ENCODE assay signal across 26 cellular contexts in the genomic region with DNA sequence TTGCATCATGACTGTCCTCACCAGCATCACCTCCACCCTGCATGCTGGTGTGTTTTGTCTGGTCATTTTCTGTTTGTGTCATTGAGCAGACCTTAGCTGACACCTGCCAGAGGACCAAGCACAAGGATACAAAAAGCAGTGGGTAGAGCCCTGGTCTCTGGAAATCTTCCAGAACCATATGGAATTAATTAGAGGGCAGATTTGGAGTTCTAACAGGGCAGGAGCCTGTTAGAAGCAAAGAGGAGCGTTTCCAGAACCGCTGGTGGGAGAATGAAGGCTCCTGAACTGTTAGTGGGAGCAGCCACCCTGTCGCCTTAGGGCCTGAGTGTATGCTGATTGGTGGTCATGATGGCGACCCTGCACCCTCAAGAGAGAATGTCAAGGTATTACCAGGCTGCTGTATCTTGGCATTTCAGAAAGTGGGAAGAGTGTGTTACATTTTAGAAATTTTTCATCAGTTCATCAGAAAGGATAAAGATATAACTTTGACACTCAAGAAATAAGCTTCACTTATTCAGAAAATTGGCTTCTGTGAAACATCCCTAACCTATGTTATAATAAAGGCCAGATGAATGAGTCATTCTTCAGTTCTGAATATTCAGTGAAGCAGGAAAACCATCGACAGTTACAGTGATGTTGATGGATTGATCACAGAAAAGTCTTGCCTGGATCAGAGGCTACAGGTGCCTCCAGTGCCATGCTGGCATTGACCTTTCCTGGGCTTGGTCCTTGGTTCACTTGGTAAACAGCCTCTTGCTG.
DNase-seq lines count a peak whose midpoint lies in the region; ATAC-seq, FAIRE-seq and TF ChIP-seq lines count a peak whose summit lies in the region.
"Had no signal": no experiment of that assay in that cellular context is flagged by ENCODE, and none has a peak within 500 bp of the region (broad histone marks: within the 10 kb centered on the region; RNA-seq: fewer than 3 reads in every experiment).

No MANE protein-coding gene starts in this region.

- in situ Hi-C loops in IMR-90 (cut with MboI; ENCODE audit: low sequenced_read_pairs): no loop called here

- CTCF ChIA-PET in IMR-90 (lab: Yijun Ruan, JAX): interaction anchor here (1.0 to 1.2 kb wide), 2 partner anchors 16 to 25 kb away, joined by 3 read pairs; no protein-coding TSS in a partner anchor

- 66% methylated on average over 3 of the region's 5 CpGs; no CpG with 5 or more reads in 1 of the 2 experiments for WGBS in IMR-90 (ENCODE audit: extremely low coverage in 2 of 2, insufficient read length in 1 of 2), 2 experiments

- TF ChIP-seq CTCF in BE2C (IDR thresholded peaks at IDR 0.05; ENCODE audit: low read depth, low read length) (no peak), IMR-90 (conservative IDR thresholded peaks at IDR 0.05; ENCODE audit: low read depth, low read length) (no peak), bronchial epithelial cell (IDR thresholded peaks at IDR 0.05; ENCODE audit: insufficient read depth, low read length, severe bottlenecking) (no peak)

- peaks cover 32 to 87% of the 10 kb centered on the region in 2 experiments for H3K79me1 ChIP-seq in IMR-90 (ENCODE audit: low read depth in 1 of 2, low read length in 2 of 2)

- BruUV-seq in IMR-90 (replicated peaks; lab: Mats Ljungman, UMichigan): no TSS peak

- H2AFZ ChIP-seq in IMR-90 (replicated peaks; ENCODE audit: low read length, poor library complexity): peak overlapping the region; percentile 16

- peak overlapping the region; percentile 2; the same call in 1 of the 2 replicates for H3K23ac ChIP-seq in IMR-90 (ENCODE audit: low read depth, low read length)

- peak; percentile 62 for ATAC-seq in IMR-90 (ENCODE audit: low read depth)
- ATAC-seq: foreskin keratinocyte; left cardiac atrium; stimulated activated naive B cell treated with anti-CD40 and anti-IgM and Interleukin-4, amounts not matched to agents 10 μg/mL and 1 μg/mL and 100 μg/mL, for 72 hours had no signal

- H3K4me1 ChIP-seq in BE2C (peaks cover 22% of the 10 kb centered on the region), IMR-90 (ENCODE audit: control insufficient read depth, insufficient read depth, low read length) (peaks cover 21% of the 10 kb centered on the region)
- H3K4me1 ChIP-seq: foreskin keratinocyte, suprapubic skin had no signal

- FAIRE-seq in bronchial epithelial cell (lab: Jason Lieb, UNC): peak; percentile 83
- FAIRE-seq: GM12892, H1 had no signal

- no peak overlapping the region for H3K9ac ChIP-seq in IMR-90 (ENCODE audit: low read depth, low read length)

- DNase-seq in BE2C (peak; percentile 82), IMR-90 (peak; percentile 40), bronchial epithelial cell (ENCODE audit: low read depth) (no peak), kidney glomerular epithelial cell (lab: John Stamatoyannopoulos, UW) (peak; percentile 12), KG1 (lab: John Stamatoyannopoulos, UW) (no peak), SIG-M5 treated with dmso at 0.1 percent for 504 hours (lab: John Stamatoyannopoulos, UW; ENCODE audit: unreplicated experiment) (no peak), MV-4-11 (lab: John Stamatoyannopoulos, UW) (no peak)
- DNase-seq in effector CD8-positive, alpha-beta T cell (lab: John Stamatoyannopoulos, UW): no peak
- DNase-seq: activated CD4-positive, alpha-beta T cell treated with anti-CD3 and anti-CD28 coated beads for 48 hours; activated effector memory CD4-positive, alpha-beta T cell treated with anti-CD3 and anti-CD28 coated beads, Interleukin-2, amount 50 U/mL, for 16 hours; activated naive CD8-positive, alpha-beta T cell treated with anti-CD3 and anti-CD28 coated beads for 36 hours; activated T-cell treated with anti-CD3 and anti-CD28 coated beads, Interleukin-2, amount 50 U/mL, for 1 hour; cerebellar nuclear complex; foreskin keratinocyte; left cardiac atrium; NCI-H1105 treated with DMSO at 0.1 percent for 48 hours; NCI-H2029 treated with DMSO at 0.1 percent for 48 hours; NCI-H2227 treated with DMSO at 0.1 percent for 48 hours; NCI-H748 treated with DMSO at 0.1 percent for 48 hours; sigmoid colon; stimulated activated naive B cell treated with anti-CD40 and anti-IgM and Interleukin-4, amounts not matched to agents 10 μg/mL and 1 μg/mL and 100 μg/mL, for 72 hours; WERI-Rb-1 had no signal

- H3K14ac ChIP-seq in IMR-90 (replicated peaks; ENCODE audit: low read depth, low read length): no peak overlapping the region

- 0 out of 4 replicates have a peak overlapping the region, but pooled peaks of 1 of the 2 experiments have one; percentile 7 for H4K8ac ChIP-seq in IMR-90 (ENCODE audit: low read depth in 2 of 2, low read length in 2 of 2)

- H3K9me1 ChIP-seq in IMR-90 (ENCODE audit: insufficient read depth, low read length): peaks cover 43% of the 10 kb centered on the region

- TF ChIP-seq POLR2A in IMR-90 (IDR thresholded peaks at IDR 0.05; ENCODE audit: low read depth, low read length): no peak

- peaks cover 38% of the 10 kb centered on the region for H4K20me1 ChIP-seq in IMR-90 (ENCODE audit: insufficient read depth, low read length)

- H3K27ac ChIP-seq in IMR-90 (ENCODE audit: insufficient read depth, low read length): no peak overlapping the region
- H3K27ac ChIP-seq: foreskin keratinocyte, RWPE1, sigmoid colon, suprapubic skin, WERI-Rb-1 had no signal

- H3K4me2 ChIP-seq in IMR-90 (ENCODE audit: low read depth, low read length): peak overlapping the region; percentile 53; the same call in 1 of the 2 replicates

- H4K91ac ChIP-seq in IMR-90 (ENCODE audit: insufficient read depth, low read depth, low read length): no peak overlapping the region

- peak overlapping the region; percentile 31; the same call in 1 of the 2 replicates for H2BK120ac ChIP-seq in IMR-90 (ENCODE audit: low read depth, low read length)

- peak overlapping the region; percentile 25 for H2AK9ac ChIP-seq in IMR-90 (replicated peaks; ENCODE audit: low read depth, low read length, poor library complexity)

- no peak for TF ChIP-seq RAD21 in IMR-90 (IDR thresholded peaks at IDR 0.05; ENCODE audit: low read length)

- peak overlapping the region; percentile 1; the same call in 1 of the 2 replicates for H2BK20ac ChIP-seq in IMR-90 (ENCODE audit: low read depth, low read length)

- intact Hi-C loops in IMR-90 (cut with micrococcal nuclease): loop anchor here (5.0 kb wide), 1 partner anchor 102 kb away; a partner anchor contains a TSS

- H3K9me3 ChIP-seq in BE2C (no peaks in the 10 kb centered on the region), IMR-90 (ENCODE audit: control insufficient read depth, insufficient read depth, low read length) (no peaks in the 10 kb centered on the region)
- H3K9me3 ChIP-seq: sigmoid colon, suprapubic skin had no signal

- H3K4me3 ChIP-seq in BE2C (ENCODE audit: low read depth, low read length): no peak overlapping the region; the same call in 1 of the 2 replicates
- H3K4me3 ChIP-seq in IMR-90 (ENCODE audit: insufficient read depth, low read depth, low read length): no peak overlapping the region
- H3K4me3 ChIP-seq in bronchial epithelial cell (ENCODE audit: low read depth, low read length): no peak overlapping the region
- H3K4me3 ChIP-seq: sigmoid colon, suprapubic skin had no signal

- H3K4ac ChIP-seq in IMR-90 (ENCODE audit: low read depth, low read length): peak overlapping the region; percentile 10

- POLR2A ChIA-PET in IMR-90 (lab: Charles Lee; ENCODE audit: unreplicated experiment): no interaction called here

- H3K27me3 ChIP-seq in BE2C: no peaks in the 10 kb centered on the region
- H3K27me3 ChIP-seq in IMR-90 (ENCODE audit: control insufficient read depth, insufficient read depth, low read length): no peaks in the 10 kb centered on the region
- no peaks in the 10 kb centered on the region for H3K27me3 ChIP-seq in bronchial epithelial cell (ENCODE audit: control insufficient read depth, insufficient read depth, low read length)
- H3K27me3 ChIP-seq: foreskin keratinocyte, sigmoid colon, suprapubic skin had no signal

- H3K56ac ChIP-seq in IMR-90 (ENCODE audit: extremely low read depth, insufficient read depth, low read length): no peak overlapping the region

- H3K18ac ChIP-seq in IMR-90 (ENCODE audit: low read depth, low read length): peak overlapping the region; percentile 20; the same call in 1 of the 2 replicates

- peak overlapping the region; percentile 51 for H2BK5ac ChIP-seq in IMR-90 (ENCODE audit: low read depth, low read length, poor library complexity, severe bottlenecking)

- H3K36me3 ChIP-seq in BE2C: peaks cover 8% of the 10 kb centered on the region
- peaks cover 12% of the 10 kb centered on the region for H3K36me3 ChIP-seq in IMR-90 (ENCODE audit: control insufficient read depth, insufficient read depth, low read length)
- no peaks in the 10 kb centered on the region for H3K36me3 ChIP-seq in bronchial epithelial cell (ENCODE audit: control insufficient read depth, insufficient read depth, low read length)
- H3K36me3 ChIP-seq: sigmoid colon, suprapubic skin, WERI-Rb-1 had no signal

- dilution Hi-C loops in IMR-90 (cut with HindIII; ENCODE audit: low sequenced_read_pairs, unreplicated experiment): no loop called here

- H2AK5ac ChIP-seq in IMR-90 (ENCODE audit: low read depth, low read length): peak overlapping the region; percentile 79; the same call in 1 of the 2 replicates

- peak overlapping the region; percentile 32; the same call in 1 of the 2 replicates for H4K5ac ChIP-seq in IMR-90 (ENCODE audit: low read depth, low read length)

- H2BK15ac ChIP-seq in IMR-90 (ENCODE audit: low read depth, low read length): no peak overlapping the region; the same call in 2 of the 3 replicates

TF ChIP-seq in IMR-90, 13 proteins besides CTCF, POLR2A, EP300 and RAD21:
- TF ChIP-seq, protein P1, sequence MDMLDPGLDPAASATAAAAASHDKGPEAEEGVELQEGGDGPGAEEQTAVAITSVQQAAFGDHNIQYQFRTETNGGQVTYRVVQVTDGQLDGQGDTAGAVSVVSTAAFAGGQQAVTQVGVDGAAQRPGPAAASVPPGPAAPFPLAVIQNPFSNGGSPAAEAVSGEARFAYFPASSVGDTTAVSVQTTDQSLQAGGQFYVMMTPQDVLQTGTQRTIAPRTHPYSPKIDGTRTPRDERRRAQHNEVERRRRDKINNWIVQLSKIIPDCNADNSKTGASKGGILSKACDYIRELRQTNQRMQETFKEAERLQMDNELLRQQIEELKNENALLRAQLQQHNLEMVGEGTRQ (IDR thresholded peaks at IDR 0.05; ENCODE audit: low read depth, low read length): no peak
- no peak for TF ChIP-seq MAFK (IDR thresholded peaks at IDR 0.05; ENCODE audit: low read depth, low read length)
- no peak for TF ChIP-seq CEBPB (IDR thresholded peaks at IDR 0.05; ENCODE audit: low read depth, low read length)
- 0 out of 2 replicates have a peak, but pooled peaks have one; percentile 19 for TF ChIP-seq FOS (IDR thresholded peaks at IDR 0.05; ENCODE audit: low read depth, low read length)

Comparison
In these comparisons a context has a peak if more than half of its experiments do, and no peak if none do; other contexts are left out.
1. DNase-seq: peak in BE2C (single experiment), IMR-90 (single experiment) and kidney glomerular epithelial cell (single experiment); none in bronchial epithelial cell (single experiment), effector CD8-positive, alpha-beta T cell (single experiment), KG1 (single experiment), SIG-M5 treated with dmso at 0.1 percent for 504 hours (single experiment) and MV-4-11 (single experiment).